In genomic region chr17:11853321-11854151, GRCh38 we compare ENCODE assay signal across 14 cellular contexts.
A peak's percentile ranks its signal among the peaks of the same experiment; 100 is the strongest.
DNase-seq lines count a peak whose midpoint lies in the region; ATAC-seq and TF ChIP-seq lines count a peak whose summit lies in the region.
"Had no signal": no experiment of that assay in that cellular context is flagged by ENCODE, and none has a peak within 500 bp of the region (broad histone marks: within the 10 kb centered on the region; RNA-seq: fewer than 3 reads in every experiment).

No MANE protein-coding gene starts in this region.

- no peak for ATAC-seq in left colon
- ATAC-seq in natural killer cell treated with Interleukin-12 subunit alpha and Interleukin-12 subunit beta and Interleukin-15 and Interleukin-18, amount 100 ng/mL, for 72 hours: no peak

- H3K36me3 ChIP-seq in left ventricle myocardium inferior (no peaks in the 10 kb centered on the region), uterus (no peaks in the 10 kb centered on the region)
- H3K36me3 ChIP-seq: vagina had no signal

- TF ChIP-seq POLR2A in uterus (IDR thresholded peaks at IDR 0.05): no peak

- no peaks in the 10 kb centered on the region for H3K27me3 ChIP-seq in left ventricle myocardium inferior (ENCODE audit: low read depth)
- H3K27me3 ChIP-seq in uterus: no peaks in the 10 kb centered on the region
- H3K27me3 ChIP-seq: vagina had no signal

- H3K36me3 Mint-ChIP-seq in natural killer cell treated with Interleukin-12 subunit alpha and Interleukin-12 subunit beta and Interleukin-15 and Interleukin-18, amount 100 ng/mL, for 72 hours: no peaks in the 10 kb centered on the region
- H3K36me3 Mint-ChIP-seq: activated naive CD8-positive, alpha-beta T cell had no signal

- intact Hi-C loops in left ventricle myocardium inferior (cut with micrococcal nuclease): no loop called here
- intact Hi-C loops in left colon (cut with DNase I, micrococcal nuclease): no loop called here
- intact Hi-C loops in uterus (cut with DNase I; ENCODE audit: low total_unique reads): no loop called here

- peak in 12 of 14 donors; percentile 3 to 80 (median 48) for DNase-seq in C1 segment of cervical spinal cord (lab: John Stamatoyannopoulos, UW)
- peak; percentile 26 for DNase-seq in astrocyte of the cerebellum (ENCODE audit: low read depth)
- DNase-seq in left ventricle myocardium inferior: no peak
- DNase-seq in occipital lobe (lab: John Stamatoyannopoulos, UW): peak; percentile 35
- no peak for DNase-seq in stimulated activated CD4-positive, alpha-beta T cell treated with anti-CD3 and anti-CD28 coated beads, Interleukin-2, amount 100 ng/mL, for 24 hours
- no peak for DNase-seq in left colon
- no peak for DNase-seq in natural killer cell treated with Interleukin-12 subunit alpha and Interleukin-12 subunit beta and Interleukin-15 and Interleukin-18, amount 100 ng/mL, for 72 hours (ENCODE audit: low spot score)
- no peak for DNase-seq in uterus
- DNase-seq: activated CD8-positive, alpha-beta memory T cell treated with anti-CD3 and anti-CD28 coated beads for 24 hours; DMS79; NCI-H526 treated with DMSO at 0.1 percent for 48 hours; small intestine had no signal

- H3K4me3 ChIP-seq in astrocyte of the cerebellum (ENCODE audit: low read depth, low read length) (no peak overlapping the region), left ventricle myocardium inferior (no peak overlapping the region), uterus (no peak overlapping the region)
- H3K4me3 ChIP-seq: vagina had no signal

- in situ Hi-C loops in astrocyte of the cerebellum (cut with HindIII; ENCODE audit: low sequenced_read_pairs): no loop called here

- TF ChIP-seq CTCF in astrocyte of the cerebellum (IDR thresholded peaks at IDR 0.05; ENCODE audit: low read depth, low read length, missing control alignments) (no peak), left ventricle myocardium inferior (IDR thresholded peaks at IDR 0.05; ENCODE audit: borderline replicate concordance) (no peak), uterus (IDR thresholded peaks at IDR 0.05) (no peak)

- H3K4me1 ChIP-seq in left ventricle myocardium inferior: peaks cover 4% of the 10 kb centered on the region
- no peaks in the 10 kb centered on the region for H3K4me1 ChIP-seq in uterus

- peaks cover 0 to 10% of the 10 kb centered on the region in 2 donors for H3K27me3 Mint-ChIP-seq in natural killer cell treated with Interleukin-12 subunit alpha and Interleukin-12 subunit beta and Interleukin-15 and Interleukin-18, amount 100 ng/mL, for 72 hours

- H3K27ac Mint-ChIP-seq in natural killer cell treated with Interleukin-12 subunit alpha and Interleukin-12 subunit beta and Interleukin-15 and Interleukin-18, amount 100 ng/mL, for 72 hours: no peak overlapping the region
- H3K27ac Mint-ChIP-seq: activated naive CD8-positive, alpha-beta T cell had no signal

- no peaks in the 10 kb centered on the region for H3K4me1 Mint-ChIP-seq in natural killer cell treated with Interleukin-12 subunit alpha and Interleukin-12 subunit beta and Interleukin-15 and Interleukin-18, amount 100 ng/mL, for 72 hours (ENCODE audit: low read depth in 2 of 2)

- H3K9me3 Mint-ChIP-seq in natural killer cell treated with Interleukin-12 subunit alpha and Interleukin-12 subunit beta and Interleukin-15 and Interleukin-18, amount 100 ng/mL, for 72 hours: peaks cover 15% of the 10 kb centered on the region

- peak overlapping the region; percentile 42 for H3K27ac ChIP-seq in left ventricle myocardium inferior (replicated peaks)
- no peak overlapping the region for H3K27ac ChIP-seq in uterus
- H3K27ac ChIP-seq: vagina had no signal

- H3K9me3 ChIP-seq in left ventricle myocardium inferior (replicated peaks): no peaks in the 10 kb centered on the region
- H3K9me3 ChIP-seq in uterus: no peaks in the 10 kb centered on the region
- H3K9me3 ChIP-seq: vagina had no signal

- no peak overlapping the region for H3K4me3 Mint-ChIP-seq in natural killer cell treated with Interleukin-12 subunit alpha and Interleukin-12 subunit beta and Interleukin-15 and Interleukin-18, amount 100 ng/mL, for 72 hours
- H3K4me3 Mint-ChIP-seq: activated naive CD8-positive, alpha-beta T cell had no signal

Comparison
In these comparisons a context has a peak if more than half of its experiments do, and no peak if none do; other contexts are left out.
1. DNase-seq: peak in C1 segment of cervical spinal cord (12 of 14), astrocyte of the cerebellum (single experiment) and occipital lobe (single experiment); none in left ventricle myocardium inferior (single experiment), stimulated activated CD4-positive, alpha-beta T cell treated with anti-CD3 and anti-CD28 coated beads, Interleukin-2, amount 100 ng/mL, for 24 hours (0 of 2), left colon (0 of 2), natural killer cell treated with Interleukin-12 subunit alpha and Interleukin-12 subunit beta and Interleukin-15 and Interleukin-18, amount 100 ng/mL, for 72 hours (single experiment) and uterus (0 of 2).